8 cellular contexts compared by ENCODE assay signal in genomic region chr17:39980402-39981206, GRCh38. TPM values are rescaled to one million over a fixed set of nuclear protein-coding genes. Genes with fewer than 3 reads are reported as not detected.
A peak's percentile ranks its signal among the peaks of the same experiment; 100 is the strongest.
DNase-seq lines count a peak whose midpoint lies in the region; ATAC-seq and TF ChIP-seq lines count a peak whose summit lies in the region.

Gene PSMD3 (plus strand): TSS chr17:39980807. CDS start chr17:39980971, 164 bp downstream.

- peak; percentile 92 for TF ChIP-seq POLR2A in erythroblast (IDR thresholded peaks at IDR 0.05; ENCODE audit: low read length)

- H4K20me1 ChIP-seq in DND-41 (ENCODE audit: insufficient read depth, low read length) (peaks cover 21% of the 10 kb centered on the region), KMS-11 (ENCODE audit: insufficient read depth) (no peaks in the 10 kb centered on the region)

- intact Hi-C loops in Panc1 (cut with micrococcal nuclease; ENCODE audit: unreplicated experiment): no loop called here

- H3K36me3 Mint-ChIP-seq in activated T-cell treated with anti-CD3 and anti-CD28 coated beads, Interleukin-2, amount 50 U/mL, for 4 hours (ENCODE audit: insufficient read depth): peaks cover 25% of the 10 kb centered on the region

- H3K9ac ChIP-seq in DND-41 (ENCODE audit: low read depth, low read length): peak within 1 kb of the TSS; percentile 83
- H3K9ac ChIP-seq in KMS-11: peak within 1 kb of the TSS; percentile 97
- H3K9ac ChIP-seq in mucosa of stomach (ENCODE audit: low read length): peak within 1 kb of the TSS; percentile 94

- peak within 1 kb of the TSS; percentile 83 for H3K27ac ChIP-seq in DND-41 (ENCODE audit: low read length)
- H3K27ac ChIP-seq in KMS-11: peak within 1 kb of the TSS; percentile 83
- peak within 1 kb of the TSS; percentile 89 for H3K27ac ChIP-seq in Panc1 (ENCODE audit: low read length)

- H3K27me3 Mint-ChIP-seq in activated T-cell treated with anti-CD3 and anti-CD28 coated beads, Interleukin-2, amount 50 U/mL, for 4 hours (ENCODE audit: low read depth): no peaks in the 10 kb centered on the region

- H2AFZ ChIP-seq in DND-41 (ENCODE audit: low read depth, low read length) (peak within 1 kb of the TSS; percentile 94), KMS-11 (ENCODE audit: low read depth) (peak within 1 kb of the TSS; percentile 77)

- H3K36me3 ChIP-seq in DND-41 (ENCODE audit: insufficient read depth, low read length) (peaks cover 21% of the 10 kb centered on the region), KMS-11 (ENCODE audit: insufficient read depth) (peaks cover 19% of the 10 kb centered on the region; the same call in 1 of the 2 replicates), Panc1 (ENCODE audit: control insufficient read depth, insufficient read depth, low read length) (peaks cover 6% of the 10 kb centered on the region), mucosa of stomach (ENCODE audit: control insufficient read depth, insufficient read depth, low read length) (peaks cover 6% of the 10 kb centered on the region)

- H3K9me3 ChIP-seq in DND-41 (ENCODE audit: insufficient read depth, low read length, severe bottlenecking): no peaks in the 10 kb centered on the region
- H3K9me3 ChIP-seq in Panc1 (ENCODE audit: control insufficient read depth, insufficient read depth, low read depth, low read length): no peaks in the 10 kb centered on the region
- H3K9me3 ChIP-seq in mucosa of stomach (ENCODE audit: control insufficient read depth, low read length): no peaks in the 10 kb centered on the region

- H3K4me3 ChIP-seq in DND-41 (ENCODE audit: low read depth in 1 of 2, low read length in 2 of 2): peak within 1 kb of the TSS; percentile 64 to 87
- H3K4me3 ChIP-seq in KMS-11 (IDR thresholded peaks at IDR 0.05; ENCODE audit: insufficient read depth, low read depth, low read length): peak within 1 kb of the TSS; percentile 43
- H3K4me3 ChIP-seq in Panc1 (ENCODE audit: low read depth in 2 of 2, low read length in 2 of 2): peak within 1 kb of the TSS; percentile 90 to 95
- H3K4me3 ChIP-seq in mucosa of stomach (ENCODE audit: low read length): peak within 1 kb of the TSS; percentile 97

- H3K79me2 ChIP-seq in DND-41 (ENCODE audit: insufficient read depth, low read length): peaks cover 44% of the 10 kb centered on the region
- H3K79me2 ChIP-seq in KMS-11 (ENCODE audit: insufficient read depth, low read depth): peaks cover 41% of the 10 kb centered on the region

- H3K27me3 ChIP-seq in DND-41 (ENCODE audit: insufficient read depth, low read length, poor library complexity) (no peaks in the 10 kb centered on the region), KMS-11 (ENCODE audit: insufficient read depth, low read depth) (no peaks in the 10 kb centered on the region), Panc1 (ENCODE audit: control insufficient read depth, insufficient read depth, low read length) (peaks cover 9% of the 10 kb centered on the region), mucosa of stomach (ENCODE audit: control insufficient read depth, insufficient read depth, low read length) (peaks cover 5% of the 10 kb centered on the region)

- ATAC-seq in DND-41 (ENCODE audit: insufficient read depth, low read depth) (peak; percentile 90), GM21737 (IDR thresholded peaks at IDR 0.05; ENCODE audit: unreplicated experiment) (peak; percentile 89), Panc1 (peak; percentile 96)
- ATAC-seq in activated T-cell treated with anti-CD3 and anti-CD28 coated beads, Interleukin-2, amount 50 U/mL, for 4 hours: peak; percentile 96 to 97

- H3K4me2 ChIP-seq in DND-41 (ENCODE audit: insufficient read depth, low read length) (peak within 1 kb of the TSS; percentile 93), KMS-11 (peak within 1 kb of the TSS; percentile 97)

- H3K4me3 Mint-ChIP-seq in activated T-cell treated with anti-CD3 and anti-CD28 coated beads, Interleukin-2, amount 50 U/mL, for 4 hours: peak within 1 kb of the TSS; percentile 95

- in situ Hi-C loops in Panc1 (cut with HindIII; ENCODE audit: low pct_unique_long_range_greater_than_20kb, low sequenced_read_pairs): no loop called here

- H3K4me1 ChIP-seq in DND-41 (ENCODE audit: insufficient read depth, low read length) (peaks cover 42% of the 10 kb centered on the region), KMS-11 (ENCODE audit: low read depth, poor library complexity, severe bottlenecking) (peaks cover 27% of the 10 kb centered on the region), Panc1 (ENCODE audit: control insufficient read depth, insufficient read depth, low read length) (peaks cover 11% of the 10 kb centered on the region; the same call in 1 of the 2 replicates), mucosa of stomach (ENCODE audit: control insufficient read depth, insufficient read depth, low read length) (peaks cover 16% of the 10 kb centered on the region)

- H3K4me1 Mint-ChIP-seq in activated T-cell treated with anti-CD3 and anti-CD28 coated beads, Interleukin-2, amount 50 U/mL, for 4 hours (ENCODE audit: low read depth): peaks cover 29% of the 10 kb centered on the region

- TF ChIP-seq CTCF in DND-41 (IDR thresholded peaks at IDR 0.05; ENCODE audit: borderline replicate concordance, extremely low read depth, low read length, poor library complexity, severe bottlenecking) (peak; percentile 93), KMS-11 (conservative IDR thresholded peaks at IDR 0.05; ENCODE audit: low read depth, low read length) (peak; percentile 84), Panc1 (IDR thresholded peaks at IDR 0.05) (peak; percentile 87)

- no peaks in the 10 kb centered on the region for H3K9me3 Mint-ChIP-seq in activated T-cell treated with anti-CD3 and anti-CD28 coated beads, Interleukin-2, amount 50 U/mL, for 4 hours

- CTCF ChIA-PET in Panc1 (lab: Charles Lee): interaction anchor here (0.5 to 1.0 kb wide), 7 partner anchors 22 to 109 kb away, joined by 3 to 4 read pairs (median 3); no protein-coding TSS in a partner anchor

- POLR2A ChIA-PET in Panc1 (lab: Charles Lee): interaction anchor here (0.5 to 1.2 kb wide), 5 partner anchors 14 to 383 kb away, joined by 3 to 7 read pairs (median 4); no protein-coding TSS in a partner anchor

- DNase-seq in DND-41 (peak; percentile 99), Panc1 (ENCODE audit: low read depth, low spot score) (peak; percentile 98), erythroblast (lab: John Stamatoyannopoulos, UW) (peak; percentile 100)
- DNase-seq in activated T-cell treated with anti-CD3 and anti-CD28 coated beads, Interleukin-2, amount 50 U/mL, for 4 hours: peak; percentile 97
- DNase-seq in stimulated activated CD8-positive, alpha-beta memory T cell treated with anti-CD3 and anti-CD28 coated beads, Interleukin-7, amount 100 ng/mL, for 1 hour (ENCODE audit: low read depth in 2 of 2): peak; percentile 95 to 97

- no TSS peak for BruUV-seq in Panc1 (replicated peaks; lab: Mats Ljungman, UMichigan)

RNA-seq across cellular contexts. Expression of gene PSMD3, which starts in this region (rescaled TPM):
- 175 TPM for total RNA-seq in Panc1 (2021; ENCODE audit: unreplicated experiment)
- polyA plus RNA-seq in Panc1 (2012; ENCODE audit: insufficient read length): 244 TPM
- total RNA-seq in activated T-cell treated with anti-CD3 and anti-CD28 coated beads, Interleukin-2, amount 50 U/mL, for 4 hours: 100 to 1,000 TPM; 276 to 288 (median 280) TPM

Comparison
In these comparisons a context has a peak if more than half of its experiments do, and no peak if none do; other contexts are left out.
1. Peak in every context shown above with its lines: DNase-seq, ATAC-seq, H3K4me3 ChIP-seq and H3K27ac ChIP-seq.
2. H3K4me3 ChIP-seq: peak in every context shown above with its lines; median percentile 97 in mucosa of stomach; 92 in Panc1; 76 in DND-41; 43 in KMS-11.